ENCODE assay signal across 27 cellular contexts in the genomic region with DNA sequence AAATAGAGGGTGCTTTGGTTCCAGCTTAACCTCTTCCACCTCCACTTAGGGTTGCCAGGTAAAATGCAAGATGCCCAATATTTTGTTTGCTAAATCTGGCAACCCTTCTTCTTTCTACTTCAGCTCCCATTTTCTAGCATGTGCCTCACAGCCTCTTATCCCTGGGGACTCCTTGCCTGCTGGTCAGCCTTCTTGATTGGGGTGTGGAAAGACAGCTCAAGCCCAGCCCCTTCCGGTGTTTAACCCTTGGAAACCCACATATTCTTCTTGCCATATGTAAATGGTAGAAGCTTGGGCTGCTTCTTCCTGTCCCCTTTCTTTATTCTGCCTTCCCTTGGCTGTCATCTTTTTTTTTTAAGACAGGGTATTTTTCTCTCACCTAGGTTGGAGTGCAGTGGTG. TPM values are rescaled to one million over a fixed set of nuclear protein-coding genes. Genes with fewer than 3 reads are reported as not detected.
"Had no signal": no experiment of that assay in that cellular context is flagged by ENCODE, and none has a peak within 500 bp of the region (broad histone marks: within the 10 kb centered on the region; RNA-seq: fewer than 3 reads in every experiment).

No MANE protein-coding gene starts in this region.

- H3K27ac ChIP-seq: breast epithelium, Peyer's patch, RWPE1, SJCRH30 had no signal

- H3K4me3 ChIP-seq: breast epithelium, Peyer's patch, SJCRH30 had no signal

- H3K4me1 ChIP-seq: breast epithelium, Peyer's patch, SJCRH30 had no signal

- H3K9me3 ChIP-seq: breast epithelium, Peyer's patch, SJCRH30 had no signal

- DNase-seq: activated CD4-positive, alpha-beta T cell treated with anti-CD3 and anti-CD28 coated beads for 48 hours; activated CD4-positive, alpha-beta T cell treated with anti-CD3 and anti-CD28 coated beads, Interleukin-2, amount 50 U/mL, for 4 hours; activated CD4-positive, CD25-positive, alpha-beta regulatory T cell treated with anti-CD3 and anti-CD28 coated beads, Interleukin-2, amount 50 U/mL, for 72 hours; activated CD8-positive, alpha-beta memory T cell treated with anti-CD3 and anti-CD28 coated beads, Interleukin-2, amount 50 U/mL, for 48 hours; activated CD8-positive, alpha-beta T cell treated with anti-CD3 and anti-CD28 coated beads, Interleukin-2, amount 10 ng/mL, durations not matched to agents 7 days and 5 days; activated effector memory CD4-positive, alpha-beta T cell treated with Interleukin-2 at 50 U/mL for 16 hours; activated naive CD4-positive, alpha-beta T cell; activated T-cell treated with anti-CD3 and anti-CD28 coated beads, Interleukin-2, amount 50 U/mL, for 24 hours; aorta; caudate nucleus; MM.1S; NCI-H1105 treated with DMSO at 0.1 percent for 48 hours; NCI-H146; NCI-H187 treated with DMSO at 0.1 percent for 48 hours; NCI-H2107; NCI-H2171 treated with DMSO at 0.1 percent for 48 hours; NCI-H226; NCI-H526; Peyer's patch; Right ventricle myocardium superior had no signal

- H3K27me3 ChIP-seq: breast epithelium, Peyer's patch, SJCRH30 had no signal

- H3K36me3 ChIP-seq: breast epithelium, Peyer's patch, SJCRH30 had no signal

RNA-seq across cellular contexts. Expression of a gene that starts 5.7 kb away (rescaled TPM):
- total RNA-seq: activated CD8-positive, alpha-beta T cell treated with anti-CD3 and anti-CD28 coated beads, Interleukin-2, amount 10 ng/mL, durations not matched to agents 7 days and 5 days; activated T-helper 1 cell treated with anti-CD3 and anti-CD28 coated beads, Interleukin-12 subunit alpha, Interleukin-12 subunit beta, Interleukin-2, Interleukin-4 antibody, amounts not matched to agents 30 ng/mL and 10 ng/mL and 1 ng/mL, durations not matched to agents 14 hours and 24 hours and 36 hours; breast epithelium; cerebellum; NCI-H460; Peyer's patch; Right ventricle myocardium superior; SJCRH30; WTC11 had no signal
- polyA plus RNA-seq: aorta had no signal
